Comparison of ENCODE assay signal across 7 cellular contexts in the genomic region with DNA sequence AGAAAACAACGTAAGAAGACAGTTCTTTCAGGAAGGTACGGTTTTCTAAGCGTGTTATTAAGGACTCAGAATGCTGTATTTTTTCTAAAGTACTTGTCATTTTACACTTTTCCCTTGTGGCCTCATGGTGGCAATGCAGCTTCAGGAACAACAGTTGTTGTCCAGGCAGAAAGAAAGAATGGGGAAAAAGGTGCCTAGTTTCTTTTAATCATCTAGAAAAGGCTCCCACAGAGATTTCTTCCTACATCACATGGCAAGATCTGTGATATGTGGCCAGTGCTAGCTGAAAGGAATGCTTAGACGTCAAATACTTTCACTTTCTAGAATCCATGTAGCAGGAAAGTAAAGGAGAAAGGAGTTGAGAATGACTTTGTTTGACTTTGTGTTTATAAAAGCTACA. TPM values are rescaled to one million over a fixed set of nuclear protein-coding genes. Genes with fewer than 3 reads are reported as not detected.
DNase-seq lines count a peak whose midpoint lies in the region; ATAC-seq and TF ChIP-seq lines count a peak whose summit lies in the region.

No MANE protein-coding gene starts in this region.

- peaks cover 3% of the 10 kb centered on the region; the same call in 1 of the 2 replicates for H3K4me1 Mint-ChIP-seq in WTC11
- H3K4me1 Mint-ChIP-seq in activated CD4-positive, alpha-beta memory T cell treated with anti-CD3 and anti-CD28 coated beads for 36 hours (ENCODE audit: low read depth) = no peaks in the 10 kb centered on the region

- DNase-seq in MM.1S (peak; percentile 65), WTC11 (ENCODE audit: low spot score) (peak; percentile 17), inferior parietal cortex (ENCODE audit: extremely low spot score) (peak; percentile 70), right atrium auricular region (ENCODE audit: low spot score) (no peak)
- DNase-seq in activated CD4-positive, alpha-beta memory T cell treated with anti-CD3 and anti-CD28 coated beads for 36 hours = no peak
- DNase-seq in stimulated activated CD4-positive, alpha-beta T cell treated with anti-CD3 and anti-CD28 coated beads, Interleukin-2, amount 100 ng/mL, for 24 hours = no peak

- CTCF ChIA-PET in WTC11 (lab: Charles Lee) = interaction anchor here (0.8 to 1.5 kb wide), 3 partner anchors 314 to 900 kb away, joined by 3 to 7 read pairs (median 3); a partner anchor contains a TSS
- CTCF ChIA-PET in activated CD4-positive, alpha-beta memory T cell treated with anti-CD3 and anti-CD28 coated beads for 36 hours (lab: Charles Lee) = no interaction called here

- peaks cover 14% of the 10 kb centered on the region for H3K9me3 Mint-ChIP-seq in WTC11
- H3K9me3 Mint-ChIP-seq in activated CD4-positive, alpha-beta memory T cell treated with anti-CD3 and anti-CD28 coated beads for 36 hours = peaks cover 19% of the 10 kb centered on the region

- H3K79me2 ChIP-seq in MM.1S (ENCODE audit: low read length) = no peaks in the 10 kb centered on the region

- no peak overlapping the region for H3K9ac ChIP-seq in MM.1S (ENCODE audit: low read length)

- no peak overlapping the region for H2AFZ ChIP-seq in MM.1S (ENCODE audit: low read length)

- H3K27me3 ChIP-seq in MM.1S (replicated peaks; ENCODE audit: insufficient read depth, low read length) = no peaks in the 10 kb centered on the region
- no peaks in the 10 kb centered on the region for H3K27me3 ChIP-seq in right atrium auricular region

- no peaks in the 10 kb centered on the region for H3K9me2 ChIP-seq in MM.1S (replicated peaks; ENCODE audit: insufficient read depth, low read length)

- no peaks in the 10 kb centered on the region for H3F3A ChIP-seq in MM.1S (ENCODE audit: insufficient read depth, low read length)

- no peak overlapping the region for H3K4me3 Mint-ChIP-seq in WTC11
- no peak overlapping the region for H3K4me3 Mint-ChIP-seq in activated CD4-positive, alpha-beta memory T cell treated with anti-CD3 and anti-CD28 coated beads for 36 hours

- H3K4me1 ChIP-seq in MM.1S (ENCODE audit: low read length) (no peaks in the 10 kb centered on the region; the same call in none of the 2 replicates), right atrium auricular region (no peaks in the 10 kb centered on the region)

- intact Hi-C loops in activated CD4-positive, alpha-beta memory T cell treated with anti-CD3 and anti-CD28 coated beads for 36 hours (cut with micrococcal nuclease) = no loop called here

- POLR2A ChIA-PET in WTC11 (lab: Charles Lee) = no interaction called here
- POLR2A ChIA-PET in activated CD4-positive, alpha-beta memory T cell treated with anti-CD3 and anti-CD28 coated beads for 36 hours (lab: Charles Lee) = no interaction called here

- no peak overlapping the region for H3K4me2 ChIP-seq in MM.1S (ENCODE audit: low read depth, low read length)

- ATAC-seq in GM18519 (IDR thresholded peaks at IDR 0.05; ENCODE audit: low FRiP score, unreplicated experiment) = peak; percentile 52
- peak; percentile 84 for ATAC-seq in WTC11

- H3K27ac Mint-ChIP-seq in WTC11 = no peak overlapping the region; the same call in 1 of the 2 replicates
- H3K27ac Mint-ChIP-seq in activated CD4-positive, alpha-beta memory T cell treated with anti-CD3 and anti-CD28 coated beads for 36 hours = no peak overlapping the region

- no peaks in the 10 kb centered on the region; the same call in 1 of the 2 replicates for H3K36me3 ChIP-seq in MM.1S (replicated peaks; ENCODE audit: insufficient read depth, low read length)
- no peaks in the 10 kb centered on the region for H3K36me3 ChIP-seq in right atrium auricular region

- H3K27ac ChIP-seq in MM.1S (ENCODE audit: low read length) = no peak overlapping the region
- no peak overlapping the region for H3K27ac ChIP-seq in right atrium auricular region

- H3K4me3 ChIP-seq in MM.1S (ENCODE audit: low read length) = no peak overlapping the region
- H3K4me3 ChIP-seq in right atrium auricular region = no peak overlapping the region

- H4K20me1 ChIP-seq in MM.1S (ENCODE audit: insufficient read depth, low read length) = no peaks in the 10 kb centered on the region

- peaks cover 12% of the 10 kb centered on the region for H3K36me3 Mint-ChIP-seq in WTC11
- H3K36me3 Mint-ChIP-seq in activated CD4-positive, alpha-beta memory T cell treated with anti-CD3 and anti-CD28 coated beads for 36 hours = no peaks in the 10 kb centered on the region

- H3K27me3 Mint-ChIP-seq in WTC11 (ENCODE audit: low read depth) = no peaks in the 10 kb centered on the region
- no peaks in the 10 kb centered on the region for H3K27me3 Mint-ChIP-seq in activated CD4-positive, alpha-beta memory T cell treated with anti-CD3 and anti-CD28 coated beads for 36 hours

- TF ChIP-seq CTCF in MM.1S (IDR thresholded peaks at IDR 0.05; ENCODE audit: low read length) (peak; percentile 58), WTC11 (IDR thresholded peaks at IDR 0.05) (peak; percentile 38), right atrium auricular region (IDR thresholded peaks at IDR 0.05) (peak in 1 of 2 donors; percentile 28)

- H3K9me3 ChIP-seq in MM.1S (replicated peaks; ENCODE audit: insufficient read depth, low read length) (no peaks in the 10 kb centered on the region), right atrium auricular region (peaks cover 0 to 11% of the 10 kb centered on the region in 2 donors)

TF ChIP-seq in WTC11, 78 proteins besides CTCF, POLR2A, EP300 and RAD21:
- TF ChIP-seq ZNF423 (CRISPR knock-in tag; IDR thresholded peaks at IDR 0.05) = no peak
- TF ChIP-seq, protein P1, sequence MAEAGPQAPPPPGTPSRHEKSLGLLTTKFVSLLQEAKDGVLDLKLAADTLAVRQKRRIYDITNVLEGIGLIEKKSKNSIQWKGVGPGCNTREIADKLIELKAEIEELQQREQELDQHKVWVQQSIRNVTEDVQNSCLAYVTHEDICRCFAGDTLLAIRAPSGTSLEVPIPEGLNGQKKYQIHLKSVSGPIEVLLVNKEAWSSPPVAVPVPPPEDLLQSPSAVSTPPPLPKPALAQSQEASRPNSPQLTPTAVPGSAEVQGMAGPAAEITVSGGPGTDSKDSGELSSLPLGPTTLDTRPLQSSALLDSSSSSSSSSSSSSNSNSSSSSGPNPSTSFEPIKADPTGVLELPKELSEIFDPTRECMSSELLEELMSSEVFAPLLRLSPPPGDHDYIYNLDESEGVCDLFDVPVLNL (CRISPR knock-in tag; IDR thresholded peaks at IDR 0.05; ENCODE audit: borderline replicate concordance, low read depth) = no peak
- TF ChIP-seq, protein P2, sequence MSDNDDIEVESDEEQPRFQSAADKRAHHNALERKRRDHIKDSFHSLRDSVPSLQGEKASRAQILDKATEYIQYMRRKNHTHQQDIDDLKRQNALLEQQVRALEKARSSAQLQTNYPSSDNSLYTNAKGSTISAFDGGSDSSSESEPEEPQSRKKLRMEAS (CRISPR knock-in tag; IDR thresholded peaks at IDR 0.05) = no peak
- no peak for TF ChIP-seq EMX1 (CRISPR knock-in tag; IDR thresholded peaks at IDR 0.05)
- no peak for TF ChIP-seq TCF7 (CRISPR knock-in tag; IDR thresholded peaks at IDR 0.05; ENCODE audit: low read depth)
- TF ChIP-seq, protein P3, sequence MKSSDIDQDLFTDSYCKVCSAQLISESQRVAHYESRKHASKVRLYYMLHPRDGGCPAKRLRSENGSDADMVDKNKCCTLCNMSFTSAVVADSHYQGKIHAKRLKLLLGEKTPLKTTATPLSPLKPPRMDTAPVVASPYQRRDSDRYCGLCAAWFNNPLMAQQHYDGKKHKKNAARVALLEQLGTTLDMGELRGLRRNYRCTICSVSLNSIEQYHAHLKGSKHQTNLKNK (CRISPR knock-in tag; IDR thresholded peaks at IDR 0.05) = no peak
- TF ChIP-seq OVOL2 (CRISPR knock-in tag; IDR thresholded peaks at IDR 0.05; ENCODE audit: borderline replicate concordance) = no peak

RNA-seq across cellular contexts. Expression of a gene that starts 49.0 kb away (rescaled TPM):
- total RNA-seq in WTC11 (2021) (2.0 to 2.5 TPM (median 2.3 TPM) in 3 replicates), right atrium auricular region (under 1 TPM; 0.41 to 0.90 TPM)
- not detected for total RNA-seq in activated CD4-positive, alpha-beta memory T cell treated with anti-CD3 and anti-CD28 coated beads for 36 hours

Comparison
In these comparisons a context has a peak if more than half of its experiments do, and no peak if none do; other contexts are left out.
1. DNase-seq: peak in MM.1S (single experiment), WTC11 (single experiment) and inferior parietal cortex (single experiment); none in activated CD4-positive, alpha-beta memory T cell treated with anti-CD3 and anti-CD28 coated beads for 36 hours (single experiment), stimulated activated CD4-positive, alpha-beta T cell treated with anti-CD3 and anti-CD28 coated beads, Interleukin-2, amount 100 ng/mL, for 24 hours (0 of 2) and right atrium auricular region (single experiment).